ENCODE assay signal across 8 cellular contexts in genomic region chr13:73058741-73059459, GRCh38. TPM values are rescaled to one million over a fixed set of nuclear protein-coding genes. Genes with fewer than 3 reads are reported as not detected.
DNase-seq lines count a peak whose midpoint lies in the region; ATAC-seq and TF ChIP-seq lines count a peak whose summit lies in the region.

Gene KLF5 (plus strand): TSS chr13:73059005. CDS start chr13:73059328, 323 bp downstream.

- H3K27ac ChIP-seq in 22Rv1 (peak within 1 kb of the TSS; percentile 85), iPS-18a (ENCODE audit: low read length) (no peak within 1 kb of the TSS), skeletal muscle tissue (ENCODE audit: low read depth, low read length) (peak within 1 kb of the TSS; percentile 79)

- H3K36me3 ChIP-seq in iPS-18a (ENCODE audit: control insufficient read depth, low read depth, low read length) (no peaks in the 10 kb centered on the region), skeletal muscle tissue (ENCODE audit: control insufficient read depth in 3 of 3, insufficient read depth in 3 of 3, low read length in 3 of 3) (peaks cover 0 to 7% (median 0%) of the 10 kb centered on the region in 3 donors)

- peak within 1 kb of the TSS; percentile 25 for H3K9ac ChIP-seq in iPS-18a (ENCODE audit: low read length)
- peak within 1 kb of the TSS; percentile 79 to 85 (median 80) for H3K9ac ChIP-seq in skeletal muscle tissue (ENCODE audit: low read depth in 1 of 3, low read length in 3 of 3)

- TF ChIP-seq CTCF in 22Rv1 (IDR thresholded peaks at IDR 0.05) = no peak

- no peaks in the 10 kb centered on the region for H3K9me3 ChIP-seq in iPS-18a (ENCODE audit: control insufficient read depth, low read depth, low read length)
- H3K9me3 ChIP-seq in skeletal muscle tissue (ENCODE audit: control insufficient read depth in 3 of 3, low read length in 3 of 3) = no peaks in the 10 kb centered on the region

- peak; percentile 93 for ATAC-seq in GM18517 (IDR thresholded peaks at IDR 0.05; ENCODE audit: unreplicated experiment)
- peak; percentile 99 for ATAC-seq in HG03039 (IDR thresholded peaks at IDR 0.05; ENCODE audit: unreplicated experiment)

- H3K4me1 ChIP-seq in iPS-18a (ENCODE audit: control insufficient read depth, low read depth, low read length) (peaks cover 38% of the 10 kb centered on the region), skeletal muscle tissue (ENCODE audit: control insufficient read depth in 3 of 3, insufficient read depth in 3 of 3, low read length in 3 of 3) (peaks cover 4 to 13% (median 6%) of the 10 kb centered on the region in 3 donors)

- peak; percentile 46 for DNase-seq in NCI-H2029 treated with DMSO at 0.1 percent for 48 hours (lab: John Stamatoyannopoulos, UW)
- peak; percentile 86 for DNase-seq in UCSD-AML1 (lab: John Stamatoyannopoulos, UW; ENCODE audit: unreplicated experiment)
- DNase-seq in brain pericyte (ENCODE audit: low read depth, low spot score) = peak; percentile 60

- H3K27me3 ChIP-seq in iPS-18a (ENCODE audit: control insufficient read depth, insufficient read depth, low read length) (peaks cover 69% of the 10 kb centered on the region), skeletal muscle tissue (ENCODE audit: control insufficient read depth in 3 of 3, insufficient read depth in 3 of 3, low read length in 3 of 3) (no peaks in the 10 kb centered on the region)

- H3K4me3 ChIP-seq in iPS-18a (ENCODE audit: low read length) (peak within 1 kb of the TSS; percentile 68), skeletal muscle tissue (ENCODE audit: low read length in 3 of 3) (peak within 1 kb of the TSS; percentile 81 to 87 (median 84))

RNA-seq across cellular contexts. Expression of gene KLF5, which starts in this region (rescaled TPM):
- total RNA-seq in skeletal muscle tissue = 11.0 TPM
